In the genomic region with DNA sequence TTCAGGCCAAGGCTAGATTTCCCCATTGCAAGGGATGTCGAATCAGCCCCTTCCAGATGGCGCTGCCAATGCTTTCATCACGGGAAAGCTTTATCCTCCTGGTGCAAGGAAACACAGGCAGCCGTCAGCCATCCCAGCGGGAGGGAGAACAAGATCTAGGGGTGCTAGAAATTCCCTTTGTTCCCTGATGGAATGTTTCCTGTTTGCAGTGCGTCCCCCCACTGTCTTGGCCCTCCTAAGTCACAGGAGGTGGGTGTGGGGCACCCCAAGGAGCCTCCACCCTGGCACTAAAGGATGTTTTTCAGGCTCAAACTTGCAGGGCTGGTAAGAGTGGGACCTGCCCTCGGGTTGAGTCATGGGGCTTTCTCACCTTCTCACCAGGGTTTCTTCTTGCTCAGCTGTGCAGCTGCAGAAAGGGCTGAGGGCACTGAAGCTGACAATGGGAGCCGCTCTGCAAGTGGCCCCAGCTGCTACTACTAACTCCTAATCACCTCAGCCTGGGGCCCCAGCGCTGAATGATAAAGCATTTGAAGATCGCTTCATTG, we compare ENCODE assay signal across 14 cellular contexts.
A peak's percentile ranks its signal among the peaks of the same experiment; 100 is the strongest.
DNase-seq lines count a peak whose midpoint lies in the region; ATAC-seq and TF ChIP-seq lines count a peak whose summit lies in the region.
"Had no signal": no experiment of that assay in that cellular context is flagged by ENCODE, and none has a peak within 500 bp of the region (broad histone marks: within the 10 kb centered on the region; RNA-seq: fewer than 3 reads in every experiment).

No MANE protein-coding gene starts in this region.

- intact Hi-C loops in cardiac septum (cut with DNase I), result no loop called here

- DNase-seq in ELF-1 (ENCODE audit: low read depth, low spot score), result peak; percentile 71
- DNase-seq in endodermal cell, result peak; percentile 87
- DNase-seq in cardiac septum (ENCODE audit: low spot score), result no peak
- no peak for DNase-seq in RKO (ENCODE audit: low spot score)
- DNase-seq in DMS79 (lab: John Stamatoyannopoulos, UW), result no peak
- DNase-seq: CD4-positive, CD25-positive, alpha-beta regulatory T cell; NCI-H1694 treated with DMSO at 0.1 percent for 48 hours; thyroid gland had no signal

- peaks cover 17% of the 10 kb centered on the region for H3K36me3 ChIP-seq in endodermal cell (ENCODE audit: control insufficient read depth, insufficient read depth, low read length)

- peaks cover 39% of the 10 kb centered on the region for H3K36me3 Mint-ChIP-seq in endodermal cell (ENCODE audit: low read depth)
- H3K36me3 Mint-ChIP-seq: CD4-positive, CD25-positive, alpha-beta regulatory T cell had no signal

- peaks cover 16% of the 10 kb centered on the region for H3K4me1 ChIP-seq in endodermal cell (ENCODE audit: control insufficient read depth, insufficient read depth, low read length)

- peak overlapping the region; percentile 24 for H3K4me3 Mint-ChIP-seq in endodermal cell
- H3K4me3 Mint-ChIP-seq: CD4-positive, CD25-positive, alpha-beta regulatory T cell had no signal

- no peaks in the 10 kb centered on the region for H3K9me3 ChIP-seq in endodermal cell (ENCODE audit: control insufficient read depth, low read length)
- H3K9me3 ChIP-seq: thyroid gland had no signal

- H3K27me3 ChIP-seq in endodermal cell (ENCODE audit: control insufficient read depth, insufficient read depth, low read length, poor library complexity, severe bottlenecking), result no peaks in the 10 kb centered on the region
- H3K27me3 ChIP-seq: hepatocyte, thyroid gland had no signal

- H3K27ac ChIP-seq in endodermal cell (ENCODE audit: low read depth, low read length), result peak overlapping the region; percentile 72
- H3K27ac ChIP-seq: hepatocyte, HL-60, thyroid gland had no signal

- ATAC-seq in GM19351 (IDR thresholded peaks at IDR 0.05; ENCODE audit: unreplicated experiment), result peak; percentile 90
- ATAC-seq in HG03442 (IDR thresholded peaks at IDR 0.05; ENCODE audit: unreplicated experiment), result peak; percentile 79
- no peak for ATAC-seq in GM21515 (IDR thresholded peaks at IDR 0.05; ENCODE audit: unreplicated experiment)
- ATAC-seq: Right ventricle myocardium inferior had no signal

- no peaks in the 10 kb centered on the region for H3K27me3 Mint-ChIP-seq in endodermal cell (ENCODE audit: insufficient read depth)
- H3K27me3 Mint-ChIP-seq: CD4-positive, CD25-positive, alpha-beta regulatory T cell had no signal

- WGBS in endodermal cell (ENCODE audit: insufficient coverage in 1 of 2, insufficient read length in 1 of 2), 2 experiments, result 30 to 65% methylated on average over 2 to 10 of the region's 10 CpGs

- TF ChIP-seq CTCF in endodermal cell (conservative IDR thresholded peaks at IDR 0.05), result no peak

- H3K9ac ChIP-seq in endodermal cell (ENCODE audit: extremely low read depth, low read length, poor library complexity, severe bottlenecking), result peak overlapping the region; percentile 45

- peaks cover 50% of the 10 kb centered on the region for H3K4me1 Mint-ChIP-seq in endodermal cell
- H3K4me1 Mint-ChIP-seq: CD4-positive, CD25-positive, alpha-beta regulatory T cell had no signal

- H3K4me3 ChIP-seq in endodermal cell (ENCODE audit: low read length), result peak overlapping the region; percentile 41
- H3K4me3 ChIP-seq: hepatocyte, thyroid gland had no signal

- H3K27ac Mint-ChIP-seq in endodermal cell, result peak overlapping the region; percentile 87

- H3K9me3 Mint-ChIP-seq in endodermal cell, result no peaks in the 10 kb centered on the region
- H3K9me3 Mint-ChIP-seq: CD4-positive, CD25-positive, alpha-beta regulatory T cell had no signal

Comparison
In these comparisons a context has a peak if more than half of its experiments do, and no peak if none do; other contexts are left out.
1. DNase-seq: peak in ELF-1 (single experiment) and endodermal cell (single experiment); none in cardiac septum (single experiment), RKO (single experiment) and DMS79 (single experiment).